ENCODE assay signal across 8 cellular contexts in genomic region chr14:68795602-68796417, GRCh38. TPM values are rescaled to one million over a fixed set of nuclear protein-coding genes. Genes with fewer than 3 reads are reported as not detected.
DNase-seq lines count a peak whose midpoint lies in the region; ATAC-seq and TF ChIP-seq lines count a peak whose summit lies in the region.

No MANE protein-coding gene starts in this region.

- H3K4me3 Mint-ChIP-seq in activated naive CD8-positive, alpha-beta T cell treated with anti-CD3 and anti-CD28 coated beads, Interleukin-2, amount 50 U/mL, for 24 hours: peak overlapping the region; percentile 92
- peak overlapping the region; percentile 98 for H3K4me3 Mint-ChIP-seq in progenitor cell of endocrine pancreas (ENCODE audit: low read depth)

- peaks cover 3% of the 10 kb centered on the region for H3K27me3 Mint-ChIP-seq in activated naive CD8-positive, alpha-beta T cell treated with anti-CD3 and anti-CD28 coated beads, Interleukin-2, amount 50 U/mL, for 24 hours
- no peaks in the 10 kb centered on the region for H3K27me3 Mint-ChIP-seq in progenitor cell of endocrine pancreas

- peaks cover 7% of the 10 kb centered on the region for H3K9me3 Mint-ChIP-seq in activated naive CD8-positive, alpha-beta T cell treated with anti-CD3 and anti-CD28 coated beads, Interleukin-2, amount 50 U/mL, for 24 hours
- H3K9me3 Mint-ChIP-seq in progenitor cell of endocrine pancreas (ENCODE audit: low read depth): peaks cover 3% of the 10 kb centered on the region

- peaks cover 61% of the 10 kb centered on the region for H3K4me1 Mint-ChIP-seq in activated naive CD8-positive, alpha-beta T cell treated with anti-CD3 and anti-CD28 coated beads, Interleukin-2, amount 50 U/mL, for 24 hours
- H3K4me1 Mint-ChIP-seq in progenitor cell of endocrine pancreas (ENCODE audit: low read depth): peaks cover 24% of the 10 kb centered on the region

- DNase-seq in COLO668 (lab: John Stamatoyannopoulos, UW; ENCODE audit: unreplicated experiment) (peak; percentile 86), SK-MEL-5 (ENCODE audit: low read depth, low spot score) (peak; percentile 65), left cardiac atrium (peak; percentile 84), progenitor cell of endocrine pancreas (ENCODE audit: low spot score, unreplicated experiment) (peak; percentile 76), hepatic stellate cell (ENCODE audit: low spot score) (no peak)
- DNase-seq in activated naive CD8-positive, alpha-beta T cell treated with anti-CD3 and anti-CD28 coated beads, Interleukin-2, amount 50 U/mL, for 24 hours: peak; percentile 79

- peak; percentile 78 for TF ChIP-seq CTCF in progenitor cell of endocrine pancreas (IDR thresholded peaks at IDR 0.05; ENCODE audit: unreplicated experiment)

- H3K36me3 Mint-ChIP-seq in activated naive CD8-positive, alpha-beta T cell treated with anti-CD3 and anti-CD28 coated beads, Interleukin-2, amount 50 U/mL, for 24 hours (ENCODE audit: low read depth): peaks cover 27% of the 10 kb centered on the region
- H3K36me3 Mint-ChIP-seq in progenitor cell of endocrine pancreas (ENCODE audit: insufficient read depth): peaks cover 17% of the 10 kb centered on the region

- in situ Hi-C loops in SK-MEL-5 (cut with HindIII; ENCODE audit: low pct_unique_long_range_greater_than_20kb, low sequenced_read_pairs): no loop called here

- intact Hi-C loops in left cardiac atrium (cut with DNase I): no loop called here

- H3K27ac Mint-ChIP-seq in activated naive CD8-positive, alpha-beta T cell treated with anti-CD3 and anti-CD28 coated beads, Interleukin-2, amount 50 U/mL, for 24 hours: peak overlapping the region; percentile 99
- H3K27ac Mint-ChIP-seq in progenitor cell of endocrine pancreas: peak overlapping the region; percentile 100

- ATAC-seq in GM19328 (IDR thresholded peaks at IDR 0.05; ENCODE audit: unreplicated experiment) (peak; percentile 31), HG03460 (IDR thresholded peaks at IDR 0.05; ENCODE audit: unreplicated experiment) (peak; percentile 35), left cardiac atrium (peak; percentile 46 to 51)
- ATAC-seq in activated naive CD8-positive, alpha-beta T cell treated with anti-CD3 and anti-CD28 coated beads, Interleukin-2, amount 50 U/mL, for 24 hours: peak; percentile 51

RNA-seq across cellular contexts. Expression of gene ZFP36L1, which starts 2.9 kb away (rescaled TPM):
- 7.8 and 9.0 TPM in 2 replicates for total RNA-seq in SK-MEL-5 (2014; rRNA removed; shearing (Covaris generic))
- 88.4 and 118 TPM in 2 replicates for polyA plus RNA-seq in SK-MEL-5 (2015; cell fraction: cytosol; rRNA removed)
- polyA plus RNA-seq in SK-MEL-5 (2015; cell fraction: nucleus; rRNA removed): 53.5 and 118 TPM in 2 replicates
- total RNA-seq in left cardiac atrium: 100 to 1,000 TPM in 1 of 2 donors, 10 to 100 TPM in 1; 89.6 to 105 TPM
- total RNA-seq in progenitor cell of endocrine pancreas: 325 and 368 TPM in 2 replicates
